2 cellular contexts compared by ENCODE assay signal in genomic region chr16:57628782-57629181, GRCh38.
TF ChIP-seq lines count a peak whose summit lies in the region.

No MANE protein-coding gene starts in this region.

TF ChIP-seq in IMR-90, 13 proteins besides CTCF, POLR2A, EP300 and RAD21:
- no peak for TF ChIP-seq BHLHE40 (IDR thresholded peaks at IDR 0.05; ENCODE audit: low read depth, low read length)
- no peak for TF ChIP-seq CHD1 (IDR thresholded peaks at IDR 0.05; ENCODE audit: low read depth, low read length)
- TF ChIP-seq FOS (IDR thresholded peaks at IDR 0.05; ENCODE audit: low read depth, low read length) = no peak
- no peak for TF ChIP-seq RFX5 (IDR thresholded peaks at IDR 0.05; ENCODE audit: low read depth, low read length)
- no peak for TF ChIP-seq NFE2L2 (IDR thresholded peaks at IDR 0.05; ENCODE audit: low read depth, low read length)
- no peak for TF ChIP-seq MAZ (IDR thresholded peaks at IDR 0.05; ENCODE audit: borderline replicate concordance, low read depth, low read length)
- no peak for TF ChIP-seq ELK1 (IDR thresholded peaks at IDR 0.05; ENCODE audit: borderline replicate concordance, low read depth, low read length)
- TF ChIP-seq USF2 (IDR thresholded peaks at IDR 0.05; ENCODE audit: low read depth, low read length) = no peak
- no peak for TF ChIP-seq MAFK (IDR thresholded peaks at IDR 0.05; ENCODE audit: low read depth, low read length)
- TF ChIP-seq RCOR1 (IDR thresholded peaks at IDR 0.05; ENCODE audit: insufficient replicate concordance, low read length) = no peak
- TF ChIP-seq SMC3 (IDR thresholded peaks at IDR 0.05; ENCODE audit: low read depth, low read length) = no peak
- no peak for TF ChIP-seq CEBPB (IDR thresholded peaks at IDR 0.05; ENCODE audit: low read depth, low read length)
- no peak for TF ChIP-seq MXI1 (IDR thresholded peaks at IDR 0.05; ENCODE audit: borderline replicate concordance, low read depth, low read length)

TF ChIP-seq in H1, 55 proteins besides CTCF, POLR2A, EP300 and RAD21:
- TF ChIP-seq ASH2L (IDR thresholded peaks at IDR 0.05; ENCODE audit: low read length) = peak; percentile 99
- no peak for TF ChIP-seq TEAD4 (IDR thresholded peaks at IDR 0.05; ENCODE audit: low read depth, low read length)
